17 cellular contexts compared by ENCODE assay signal in the genomic region with DNA sequence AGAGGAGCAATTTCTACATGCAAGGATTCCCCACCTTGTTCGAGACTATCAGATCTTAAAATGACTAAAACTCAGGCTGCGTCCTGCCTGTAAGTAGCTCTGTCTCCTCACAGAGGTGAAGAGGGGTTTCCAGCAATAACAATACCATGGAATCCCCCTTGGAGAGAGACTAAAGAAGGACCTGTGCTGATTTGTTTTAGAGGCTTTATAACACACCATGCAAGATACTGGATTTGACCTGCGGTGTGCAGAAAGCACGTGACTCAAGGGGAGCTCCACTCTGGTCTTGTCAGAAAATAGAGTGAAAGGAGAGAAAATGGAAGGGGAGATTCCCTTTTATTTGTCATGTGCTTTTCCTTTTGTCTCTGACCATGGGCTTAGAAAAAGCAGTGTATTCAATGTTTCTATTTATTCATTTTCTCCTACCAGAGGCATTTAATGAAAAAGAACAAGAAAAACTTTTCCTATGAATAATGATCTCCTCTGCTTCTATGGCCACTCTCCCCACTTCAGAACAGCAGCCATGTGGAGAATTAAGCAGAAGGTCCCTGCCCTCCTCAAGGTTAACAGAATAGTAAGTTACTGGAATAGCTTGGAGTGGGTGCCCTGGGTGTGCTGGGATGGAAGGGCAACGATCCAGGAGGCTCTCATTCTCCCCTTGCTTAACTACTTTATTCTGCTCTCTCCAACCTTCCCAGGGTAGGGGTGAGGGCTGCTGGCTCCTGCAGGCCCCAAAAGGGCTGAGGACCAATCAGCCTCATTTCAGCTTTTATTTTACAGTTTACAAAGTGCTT. TPM values are rescaled to one million over a fixed set of nuclear protein-coding genes. Genes with fewer than 3 reads are reported as not detected.
DNase-seq lines count a peak whose midpoint lies in the region; ATAC-seq and TF ChIP-seq lines count a peak whose summit lies in the region.
"Had no signal": no experiment of that assay in that cellular context is flagged by ENCODE, and none has a peak within 500 bp of the region (broad histone marks: within the 10 kb centered on the region; RNA-seq: fewer than 3 reads in every experiment).

No MANE protein-coding gene starts in this region.

- peaks cover 3% of the 10 kb centered on the region for H3K36me3 ChIP-seq in Panc1 (ENCODE audit: control insufficient read depth, insufficient read depth, low read length)
- no peaks in the 10 kb centered on the region for H3K36me3 ChIP-seq in right atrium auricular region
- peaks cover 2 to 59% (median 3%) of the 10 kb centered on the region in 4 donors for H3K36me3 ChIP-seq in sigmoid colon

- intact Hi-C loops in Panc1 (cut with micrococcal nuclease; ENCODE audit: unreplicated experiment) (no loop called here), sigmoid colon (cut with DNase I) (no loop called here)

- POLR2A ChIA-PET in Panc1 (lab: Charles Lee), result no interaction called here

- TF ChIP-seq EP300 in sigmoid colon (IDR thresholded peaks at IDR 0.05), result no peak

- in situ Hi-C loops in Panc1 (cut with HindIII; ENCODE audit: low pct_unique_long_range_greater_than_20kb, low sequenced_read_pairs), result no loop called here

- H3K27me3 ChIP-seq in Panc1 (ENCODE audit: control insufficient read depth, insufficient read depth, low read length), result no peaks in the 10 kb centered on the region
- H3K27me3 ChIP-seq in right atrium auricular region, result no peaks in the 10 kb centered on the region
- H3K27me3 ChIP-seq in sigmoid colon, result no peaks in the 10 kb centered on the region
- H3K27me3 ChIP-seq: dorsolateral prefrontal cortex had no signal

- peak overlapping the region; percentile 36 for H3K27ac ChIP-seq in Panc1 (ENCODE audit: low read length)
- H3K27ac ChIP-seq in right atrium auricular region, result no peak overlapping the region
- no peak overlapping the region for H3K27ac ChIP-seq in sigmoid colon
- H3K27ac ChIP-seq: SK-N-MC had no signal

- H3K4me3 ChIP-seq in Panc1 (ENCODE audit: low read depth in 2 of 2, low read length in 2 of 2), result no peak overlapping the region
- H3K4me3 ChIP-seq in right atrium auricular region, result no peak overlapping the region
- H3K4me3 ChIP-seq in sigmoid colon, result no peak overlapping the region
- H3K4me3 ChIP-seq: dorsolateral prefrontal cortex, SK-N-MC had no signal

- no peak for TF ChIP-seq CTCF in GM10266 (IDR thresholded peaks at IDR 0.05; ENCODE audit: control insufficient read depth, insufficient read depth, low read depth, missing control alignments)
- TF ChIP-seq CTCF in Panc1 (IDR thresholded peaks at IDR 0.05), result no peak
- no peak for TF ChIP-seq CTCF in right atrium auricular region (IDR thresholded peaks at IDR 0.05)
- TF ChIP-seq CTCF in sigmoid colon (IDR thresholded peaks at IDR 0.05), result no peak

- H3K4me1 ChIP-seq in Panc1 (ENCODE audit: control insufficient read depth, insufficient read depth, low read length) (peaks cover 11% of the 10 kb centered on the region), right atrium auricular region (peaks cover 0 to 12% of the 10 kb centered on the region in 2 donors), sigmoid colon (no peaks in the 10 kb centered on the region)

- CTCF ChIA-PET in Panc1 (lab: Charles Lee), result interaction anchor here (0.6 kb wide), 1 partner anchor 215 kb away, joined by 10 read pairs; the partner anchor contains the start of gene TRERF1

- TF ChIP-seq POLR2A in sigmoid colon (IDR thresholded peaks at IDR 0.05), result no peak

- DNase-seq in GM10266 (ENCODE audit: extremely low spot score) (peak; percentile 63), Panc1 (ENCODE audit: low read depth, low spot score) (no peak), right atrium auricular region (ENCODE audit: low spot score) (peak; percentile 4), sigmoid colon (no peak)
- DNase-seq in stimulated activated CD4-positive, alpha-beta T cell treated with anti-CD3 and anti-CD28 coated beads, Interleukin-12 subunit alpha, Interleukin-12 subunit beta, amount 100 ng/mL, for 4 hours, result no peak
- DNase-seq: dorsolateral prefrontal cortex; IMR-90; mammary epithelial cell; NCI-H1048; NCI-H2227 treated with DMSO at 0.1 percent for 48 hours; nephron progenitor cell; retina; stimulated activated CD4-positive, alpha-beta T cell treated with anti-CD3 and anti-CD28 coated beads, Interleukin-2, amount 100 ng/mL, for 48 hours; stimulated activated naive CD4-positive, alpha-beta T cell had no signal

- no peaks in the 10 kb centered on the region for H3K9me3 ChIP-seq in Panc1 (ENCODE audit: control insufficient read depth, insufficient read depth, low read depth, low read length)
- H3K9me3 ChIP-seq in right atrium auricular region, result no peaks in the 10 kb centered on the region
- no peaks in the 10 kb centered on the region for H3K9me3 ChIP-seq in sigmoid colon

- BruUV-seq in Panc1 (replicated peaks; lab: Mats Ljungman, UMichigan), result no TSS peak

- peak; percentile 47 for ATAC-seq in GM18520 (IDR thresholded peaks at IDR 0.05; ENCODE audit: unreplicated experiment)
- ATAC-seq in Panc1, result no peak
- ATAC-seq in GM21526 (IDR thresholded peaks at IDR 0.05; ENCODE audit: low FRiP score, unreplicated experiment), result no peak

- WGBS in sigmoid colon, 2 donors, result 76 to 87% methylated on average over 5 of the region's 5 CpGs

RNA-seq across cellular contexts. Expression of gene MRPS10, which starts 19.2 kb away (rescaled TPM):
- 67.6 TPM for total RNA-seq in Panc1 (2021; ENCODE audit: unreplicated experiment)
- polyA plus RNA-seq in Panc1 (2012; ENCODE audit: insufficient read length), result 48.0 TPM
- total RNA-seq in right atrium auricular region, result 10 to 100 TPM; 27.9 to 52.4 TPM
- total RNA-seq in sigmoid colon, result 10 to 100 TPM; 27.7 to 35.2 (median 32.8) TPM
- polyA plus RNA-seq in sigmoid colon, result 10 to 100 TPM; 28.8 to 41.4 (median 33.0) TPM

RNA-seq across cellular contexts. Expression of gene GUCA1B, which starts 42.1 kb away (rescaled TPM):
- total RNA-seq in Panc1 (2021; ENCODE audit: unreplicated experiment) (1.4 TPM), right atrium auricular region (under 1 TPM; 0.74 to 0.83 TPM), sigmoid colon (1 to 10 TPM in 1 of 4 donors, under 1 TPM in 2, not detected in 1; 0.36 to 2.8 (median 0.82) TPM)
- polyA plus RNA-seq in Panc1 (2012; ENCODE audit: insufficient read length), result 0.93 TPM
- under 1 TPM in 1 of 3 donors, not detected in 2; 0.82 TPM for polyA plus RNA-seq in sigmoid colon

Comparison
In these comparisons a context has a peak if more than half of its experiments do, and no peak if none do; other contexts are left out.
1. DNase-seq: peak in GM10266 (single experiment) and right atrium auricular region (single experiment); none in Panc1 (single experiment), stimulated activated CD4-positive, alpha-beta T cell treated with anti-CD3 and anti-CD28 coated beads, Interleukin-12 subunit alpha, Interleukin-12 subunit beta, amount 100 ng/mL, for 4 hours (single experiment) and sigmoid colon (single experiment).